1 cellular context compared by ENCODE assay signal in the genomic region with DNA sequence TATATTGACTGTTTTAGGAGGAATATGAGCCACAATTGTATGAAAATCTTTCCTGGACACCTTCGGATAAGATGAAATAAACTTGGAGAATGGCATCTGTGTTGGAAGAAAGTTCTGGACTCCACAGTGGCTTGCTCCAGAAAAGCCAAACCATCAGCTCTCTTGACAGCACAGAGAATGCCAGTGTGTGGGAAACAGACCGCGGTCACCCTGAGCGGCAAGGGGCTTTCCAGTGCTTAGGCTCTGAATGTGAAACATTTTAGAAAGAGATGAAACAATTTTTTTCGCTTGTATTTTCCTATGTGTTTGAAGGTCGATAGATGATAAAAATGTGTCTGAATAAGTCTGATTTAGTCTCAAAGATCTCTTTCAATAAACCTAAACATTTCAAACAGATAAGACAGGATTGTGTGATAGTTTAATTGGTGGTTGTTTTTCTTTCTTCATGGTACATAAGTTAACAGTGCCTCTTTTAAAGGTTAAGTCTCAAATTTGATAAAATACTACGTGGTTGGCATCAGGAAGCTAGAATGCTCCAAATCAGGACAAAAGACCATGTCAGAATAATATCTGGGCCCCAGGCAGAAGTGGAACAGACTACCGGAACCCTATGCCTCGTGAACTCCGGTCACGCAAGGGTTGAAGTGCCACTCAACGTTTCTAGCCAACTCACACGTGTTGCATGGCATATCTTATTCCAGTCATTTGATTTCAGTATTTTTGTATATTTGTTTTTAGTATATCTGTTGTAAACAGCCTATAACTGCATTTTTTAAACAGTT.
A peak's percentile ranks its signal among the peaks of the same experiment; 100 is the strongest.
TF ChIP-seq lines count a peak whose summit lies in the region.

No MANE protein-coding gene starts in this region.

TF ChIP-seq in GM12878, 131 proteins besides CTCF, POLR2A, EP300 and RAD21:
- no peak for TF ChIP-seq CBFB (IDR thresholded peaks at IDR 0.05; ENCODE audit: low read depth)
- TF ChIP-seq FOXM1 (IDR thresholded peaks at IDR 0.05; ENCODE audit: low read depth, low read length), result no peak
- TF ChIP-seq LARP7 (IDR thresholded peaks at IDR 0.05), result no peak
- no peak for TF ChIP-seq MTA2 (IDR thresholded peaks at IDR 0.05; ENCODE audit: low read depth)
- TF ChIP-seq, protein P1, sequence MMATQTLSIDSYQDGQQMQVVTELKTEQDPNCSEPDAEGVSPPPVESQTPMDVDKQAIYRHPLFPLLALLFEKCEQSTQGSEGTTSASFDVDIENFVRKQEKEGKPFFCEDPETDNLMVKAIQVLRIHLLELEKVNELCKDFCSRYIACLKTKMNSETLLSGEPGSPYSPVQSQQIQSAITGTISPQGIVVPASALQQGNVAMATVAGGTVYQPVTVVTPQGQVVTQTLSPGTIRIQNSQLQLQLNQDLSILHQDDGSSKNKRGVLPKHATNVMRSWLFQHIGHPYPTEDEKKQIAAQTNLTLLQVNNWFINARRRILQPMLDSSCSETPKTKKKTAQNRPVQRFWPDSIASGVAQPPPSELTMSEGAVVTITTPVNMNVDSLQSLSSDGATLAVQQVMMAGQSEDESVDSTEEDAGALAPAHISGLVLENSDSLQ (IDR thresholded peaks at IDR 0.05), result 0 out of 2 replicates have a peak, but pooled peaks have one; percentile 27
- TF ChIP-seq, protein P2, sequence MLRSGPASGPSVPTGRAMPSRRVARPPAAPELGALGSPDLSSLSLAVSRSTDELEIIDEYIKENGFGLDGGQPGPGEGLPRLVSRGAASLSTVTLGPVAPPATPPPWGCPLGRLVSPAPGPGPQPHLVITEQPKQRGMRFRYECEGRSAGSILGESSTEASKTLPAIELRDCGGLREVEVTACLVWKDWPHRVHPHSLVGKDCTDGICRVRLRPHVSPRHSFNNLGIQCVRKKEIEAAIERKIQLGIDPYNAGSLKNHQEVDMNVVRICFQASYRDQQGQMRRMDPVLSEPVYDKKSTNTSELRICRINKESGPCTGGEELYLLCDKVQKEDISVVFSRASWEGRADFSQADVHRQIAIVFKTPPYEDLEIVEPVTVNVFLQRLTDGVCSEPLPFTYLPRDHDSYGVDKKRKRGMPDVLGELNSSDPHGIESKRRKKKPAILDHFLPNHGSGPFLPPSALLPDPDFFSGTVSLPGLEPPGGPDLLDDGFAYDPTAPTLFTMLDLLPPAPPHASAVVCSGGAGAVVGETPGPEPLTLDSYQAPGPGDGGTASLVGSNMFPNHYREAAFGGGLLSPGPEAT (IDR thresholded peaks at IDR 0.05; ENCODE audit: low read depth), result peak; percentile 42; the same call in 1 of the 2 replicates
- TF ChIP-seq, protein P3, sequence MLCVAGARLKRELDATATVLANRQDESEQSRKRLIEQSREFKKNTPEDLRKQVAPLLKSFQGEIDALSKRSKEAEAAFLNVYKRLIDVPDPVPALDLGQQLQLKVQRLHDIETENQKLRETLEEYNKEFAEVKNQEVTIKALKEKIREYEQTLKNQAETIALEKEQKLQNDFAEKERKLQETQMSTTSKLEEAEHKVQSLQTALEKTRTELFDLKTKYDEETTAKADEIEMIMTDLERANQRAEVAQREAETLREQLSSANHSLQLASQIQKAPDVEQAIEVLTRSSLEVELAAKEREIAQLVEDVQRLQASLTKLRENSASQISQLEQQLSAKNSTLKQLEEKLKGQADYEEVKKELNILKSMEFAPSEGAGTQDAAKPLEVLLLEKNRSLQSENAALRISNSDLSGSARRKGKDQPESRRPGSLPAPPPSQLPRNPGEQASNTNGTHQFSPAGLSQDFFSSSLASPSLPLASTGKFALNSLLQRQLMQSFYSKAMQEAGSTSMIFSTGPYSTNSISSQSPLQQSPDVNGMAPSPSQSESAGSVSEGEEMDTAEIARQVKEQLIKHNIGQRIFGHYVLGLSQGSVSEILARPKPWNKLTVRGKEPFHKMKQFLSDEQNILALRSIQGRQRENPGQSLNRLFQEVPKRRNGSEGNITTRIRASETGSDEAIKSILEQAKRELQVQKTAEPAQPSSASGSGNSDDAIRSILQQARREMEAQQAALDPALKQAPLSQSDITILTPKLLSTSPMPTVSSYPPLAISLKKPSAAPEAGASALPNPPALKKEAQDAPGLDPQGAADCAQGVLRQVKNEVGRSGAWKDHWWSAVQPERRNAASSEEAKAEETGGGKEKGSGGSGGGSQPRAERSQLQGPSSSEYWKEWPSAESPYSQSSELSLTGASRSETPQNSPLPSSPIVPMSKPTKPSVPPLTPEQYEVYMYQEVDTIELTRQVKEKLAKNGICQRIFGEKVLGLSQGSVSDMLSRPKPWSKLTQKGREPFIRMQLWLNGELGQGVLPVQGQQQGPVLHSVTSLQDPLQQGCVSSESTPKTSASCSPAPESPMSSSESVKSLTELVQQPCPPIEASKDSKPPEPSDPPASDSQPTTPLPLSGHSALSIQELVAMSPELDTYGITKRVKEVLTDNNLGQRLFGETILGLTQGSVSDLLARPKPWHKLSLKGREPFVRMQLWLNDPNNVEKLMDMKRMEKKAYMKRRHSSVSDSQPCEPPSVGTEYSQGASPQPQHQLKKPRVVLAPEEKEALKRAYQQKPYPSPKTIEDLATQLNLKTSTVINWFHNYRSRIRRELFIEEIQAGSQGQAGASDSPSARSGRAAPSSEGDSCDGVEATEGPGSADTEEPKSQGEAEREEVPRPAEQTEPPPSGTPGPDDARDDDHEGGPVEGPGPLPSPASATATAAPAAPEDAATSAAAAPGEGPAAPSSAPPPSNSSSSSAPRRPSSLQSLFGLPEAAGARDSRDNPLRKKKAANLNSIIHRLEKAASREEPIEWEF (IDR thresholded peaks at IDR 0.05; ENCODE audit: insufficient replicate concordance, low read depth, low read length), result no peak
- TF ChIP-seq, protein P4, sequence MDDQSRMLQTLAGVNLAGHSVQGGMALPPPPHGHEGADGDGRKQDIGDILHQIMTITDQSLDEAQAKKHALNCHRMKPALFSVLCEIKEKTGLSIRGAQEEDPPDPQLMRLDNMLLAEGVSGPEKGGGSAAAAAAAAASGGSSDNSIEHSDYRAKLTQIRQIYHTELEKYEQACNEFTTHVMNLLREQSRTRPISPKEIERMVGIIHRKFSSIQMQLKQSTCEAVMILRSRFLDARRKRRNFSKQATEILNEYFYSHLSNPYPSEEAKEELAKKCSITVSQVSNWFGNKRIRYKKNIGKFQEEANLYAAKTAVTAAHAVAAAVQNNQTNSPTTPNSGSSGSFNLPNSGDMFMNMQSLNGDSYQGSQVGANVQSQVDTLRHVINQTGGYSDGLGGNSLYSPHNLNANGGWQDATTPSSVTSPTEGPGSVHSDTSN (IDR thresholded peaks at IDR 0.05; ENCODE audit: insufficient replicate concordance, low read depth, low read length), result peak; percentile 15
- no peak for TF ChIP-seq ZNF217 (IDR thresholded peaks at IDR 0.05)
- TF ChIP-seq, protein P5, sequence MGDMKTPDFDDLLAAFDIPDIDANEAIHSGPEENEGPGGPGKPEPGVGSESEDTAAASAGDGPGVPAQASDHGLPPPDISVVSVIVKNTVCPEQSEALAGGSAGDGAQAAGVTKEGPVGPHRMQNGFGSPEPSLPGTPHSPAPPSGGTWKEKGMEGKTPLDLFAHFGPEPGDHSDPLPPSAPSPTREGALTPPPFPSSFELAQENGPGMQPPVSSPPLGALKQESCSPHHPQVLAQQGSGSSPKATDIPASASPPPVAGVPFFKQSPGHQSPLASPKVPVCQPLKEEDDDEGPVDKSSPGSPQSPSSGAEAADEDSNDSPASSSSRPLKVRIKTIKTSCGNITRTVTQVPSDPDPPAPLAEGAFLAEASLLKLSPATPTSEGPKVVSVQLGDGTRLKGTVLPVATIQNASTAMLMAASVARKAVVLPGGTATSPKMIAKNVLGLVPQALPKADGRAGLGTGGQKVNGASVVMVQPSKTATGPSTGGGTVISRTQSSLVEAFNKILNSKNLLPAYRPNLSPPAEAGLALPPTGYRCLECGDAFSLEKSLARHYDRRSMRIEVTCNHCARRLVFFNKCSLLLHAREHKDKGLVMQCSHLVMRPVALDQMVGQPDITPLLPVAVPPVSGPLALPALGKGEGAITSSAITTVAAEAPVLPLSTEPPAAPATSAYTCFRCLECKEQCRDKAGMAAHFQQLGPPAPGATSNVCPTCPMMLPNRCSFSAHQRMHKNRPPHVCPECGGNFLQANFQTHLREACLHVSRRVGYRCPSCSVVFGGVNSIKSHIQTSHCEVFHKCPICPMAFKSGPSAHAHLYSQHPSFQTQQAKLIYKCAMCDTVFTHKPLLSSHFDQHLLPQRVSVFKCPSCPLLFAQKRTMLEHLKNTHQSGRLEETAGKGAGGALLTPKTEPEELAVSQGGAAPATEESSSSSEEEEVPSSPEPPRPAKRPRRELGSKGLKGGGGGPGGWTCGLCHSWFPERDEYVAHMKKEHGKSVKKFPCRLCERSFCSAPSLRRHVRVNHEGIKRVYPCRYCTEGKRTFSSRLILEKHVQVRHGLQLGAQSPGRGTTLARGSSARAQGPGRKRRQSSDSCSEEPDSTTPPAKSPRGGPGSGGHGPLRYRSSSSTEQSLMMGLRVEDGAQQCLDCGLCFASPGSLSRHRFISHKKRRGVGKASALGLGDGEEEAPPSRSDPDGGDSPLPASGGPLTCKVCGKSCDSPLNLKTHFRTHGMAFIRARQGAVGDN (IDR thresholded peaks at IDR 0.05), result no peak
- no peak for TF ChIP-seq FOXK2 (IDR thresholded peaks at IDR 0.05)
- TF ChIP-seq TAF1 (IDR thresholded peaks at IDR 0.05; ENCODE audit: borderline replicate concordance, low read depth, low read length), result no peak
- TF ChIP-seq, protein P6, sequence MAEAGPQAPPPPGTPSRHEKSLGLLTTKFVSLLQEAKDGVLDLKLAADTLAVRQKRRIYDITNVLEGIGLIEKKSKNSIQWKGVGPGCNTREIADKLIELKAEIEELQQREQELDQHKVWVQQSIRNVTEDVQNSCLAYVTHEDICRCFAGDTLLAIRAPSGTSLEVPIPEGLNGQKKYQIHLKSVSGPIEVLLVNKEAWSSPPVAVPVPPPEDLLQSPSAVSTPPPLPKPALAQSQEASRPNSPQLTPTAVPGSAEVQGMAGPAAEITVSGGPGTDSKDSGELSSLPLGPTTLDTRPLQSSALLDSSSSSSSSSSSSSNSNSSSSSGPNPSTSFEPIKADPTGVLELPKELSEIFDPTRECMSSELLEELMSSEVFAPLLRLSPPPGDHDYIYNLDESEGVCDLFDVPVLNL (IDR thresholded peaks at IDR 0.05; ENCODE audit: low read depth, low read length), result no peak
- TF ChIP-seq, protein P7, sequence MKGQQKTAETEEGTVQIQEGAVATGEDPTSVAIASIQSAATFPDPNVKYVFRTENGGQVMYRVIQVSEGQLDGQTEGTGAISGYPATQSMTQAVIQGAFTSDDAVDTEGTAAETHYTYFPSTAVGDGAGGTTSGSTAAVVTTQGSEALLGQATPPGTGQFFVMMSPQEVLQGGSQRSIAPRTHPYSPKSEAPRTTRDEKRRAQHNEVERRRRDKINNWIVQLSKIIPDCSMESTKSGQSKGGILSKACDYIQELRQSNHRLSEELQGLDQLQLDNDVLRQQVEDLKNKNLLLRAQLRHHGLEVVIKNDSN (IDR thresholded peaks at IDR 0.05; ENCODE audit: borderline replicate concordance, extremely low read length, insufficient read depth, low read depth, low read length), result no peak
- TF ChIP-seq SMC3 (IDR thresholded peaks at IDR 0.05; ENCODE audit: borderline replicate concordance, low read length), result no peak
- no peak for TF ChIP-seq RAD51 (IDR thresholded peaks at IDR 0.05)
- no peak for TF ChIP-seq FOS (IDR thresholded peaks at IDR 0.05; ENCODE audit: borderline replicate concordance, extremely low read depth, insufficient read length)
- no peak for TF ChIP-seq ZNF622 (IDR thresholded peaks at IDR 0.05)
TF ChIP-seq in GM12878: peak in this region for 3.
